ENCODE assay signal across 1 cellular context in the genomic region with DNA sequence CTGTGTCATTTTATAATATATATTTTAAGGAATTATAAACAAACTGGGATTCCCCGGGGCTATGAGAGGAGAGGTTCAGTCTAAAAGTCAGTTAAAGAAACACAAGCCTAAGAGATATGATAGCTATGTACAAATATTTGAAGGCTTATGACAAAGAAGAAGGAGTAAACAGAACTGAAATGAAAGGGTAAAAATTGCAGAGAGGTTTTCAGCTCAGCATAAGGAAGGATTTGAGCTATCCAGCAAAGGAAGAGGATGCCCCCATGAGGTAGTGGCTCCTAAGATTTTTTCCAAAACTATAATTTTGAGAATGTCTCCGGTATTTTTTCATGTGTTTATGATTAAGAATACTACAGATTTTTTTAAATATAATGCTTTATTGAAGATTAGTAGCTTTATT.
TF ChIP-seq lines count a peak whose summit lies in the region.

No MANE protein-coding gene starts in this region.

TF ChIP-seq in H1, 55 proteins besides CTCF, POLR2A, EP300 and RAD21:
- TF ChIP-seq SP2 (IDR thresholded peaks at IDR 0.05; ENCODE audit: low read length) (no peak), SP4 (IDR thresholded peaks at IDR 0.05; ENCODE audit: low read length) (no peak), KDM4A (IDR thresholded peaks at IDR 0.05; ENCODE audit: low read depth, low read length, severe bottlenecking) (no peak), SIX5 (IDR thresholded peaks at IDR 0.05; ENCODE audit: low read depth, low read length) (no peak), POLR2AphosphoS5 (IDR thresholded peaks at IDR 0.05; ENCODE audit: low read depth, low read length) (no peak), ASH2L (IDR thresholded peaks at IDR 0.05; ENCODE audit: low read length) (no peak), RFX5 (IDR thresholded peaks at IDR 0.05; ENCODE audit: borderline replicate concordance, low read depth, low read length) (no peak), NANOG (IDR thresholded peaks at IDR 0.05; ENCODE audit: insufficient read depth, low read depth, low read length, poor library complexity, severe bottlenecking) (no peak), SUZ12 (IDR thresholded peaks at IDR 0.05; ENCODE audit: low read length) (no peak), TCF12 (IDR thresholded peaks at IDR 0.05; ENCODE audit: low read depth, low read length) (no peak), HDAC2 (IDR thresholded peaks at IDR 0.05; ENCODE audit: borderline replicate concordance in 1 of 2, low read depth in 2 of 2, low read length in 2 of 2) (no peak), YY1 (IDR thresholded peaks at IDR 0.05; ENCODE audit: low read depth, low read length) (no peak), KDM5A (IDR thresholded peaks at IDR 0.05; ENCODE audit: low read length) (no peak)
- TF ChIP-seq, protein P1, sequence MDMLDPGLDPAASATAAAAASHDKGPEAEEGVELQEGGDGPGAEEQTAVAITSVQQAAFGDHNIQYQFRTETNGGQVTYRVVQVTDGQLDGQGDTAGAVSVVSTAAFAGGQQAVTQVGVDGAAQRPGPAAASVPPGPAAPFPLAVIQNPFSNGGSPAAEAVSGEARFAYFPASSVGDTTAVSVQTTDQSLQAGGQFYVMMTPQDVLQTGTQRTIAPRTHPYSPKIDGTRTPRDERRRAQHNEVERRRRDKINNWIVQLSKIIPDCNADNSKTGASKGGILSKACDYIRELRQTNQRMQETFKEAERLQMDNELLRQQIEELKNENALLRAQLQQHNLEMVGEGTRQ (IDR thresholded peaks at IDR 0.05; ENCODE audit: low read length): no peak
TF ChIP-seq in H1: peak in this region for 0.
